In genomic region chr7:135977020-135977741, GRCh38 we compare ENCODE assay signal across 8 cellular contexts. TPM values are rescaled to one million over a fixed set of nuclear protein-coding genes. Genes with fewer than 3 reads are reported as not detected.
DNase-seq lines count a peak whose midpoint lies in the region; ATAC-seq and TF ChIP-seq lines count a peak whose summit lies in the region.

TSS of gene MTPN (minus strand) at chr7:135977359. CDS start at chr7:135977100, 259 bp downstream.

- H3K4me1 ChIP-seq in left lung: peaks cover 12 to 73% of the 10 kb centered on the region in 2 donors

- H3K4me3 ChIP-seq in left lung: peak within 1 kb of the TSS; percentile 92 to 97

- peak; percentile 52 for ATAC-seq in GM19395 (IDR thresholded peaks at IDR 0.05; ENCODE audit: unreplicated experiment)
- ATAC-seq in HG03565 (IDR thresholded peaks at IDR 0.05; ENCODE audit: unreplicated experiment): peak; percentile 46
- peak; percentile 98 for ATAC-seq in left lung

- TF ChIP-seq CTCF in C4-2B (conservative IDR thresholded peaks at IDR 0.05) (no peak), left lung (IDR thresholded peaks at IDR 0.05) (no peak)

- DNase-seq in NCI-H774 (lab: John Stamatoyannopoulos, UW) (peak; percentile 98), dermis blood vessel endothelial cell (peak; percentile 97), left lung (peak; percentile 99 to 100)
- DNase-seq in activated CD4-positive, alpha-beta T cell treated with anti-CD3 and anti-CD28 coated beads, Interleukin-2, amount 50 U/mL, for 4 hours: peak; percentile 95 to 96
- DNase-seq in stimulated activated CD4-positive, alpha-beta T cell treated with anti-CD3 and anti-CD28 coated beads, Interleukin-2, amount 100 ng/mL, for 48 hours: peak; percentile 94 to 96

- no peaks in the 10 kb centered on the region for H3K27me3 ChIP-seq in left lung

- H3K36me3 ChIP-seq in left lung: no peaks in the 10 kb centered on the region

- no peaks in the 10 kb centered on the region for H3K9me3 ChIP-seq in left lung

- H3K27ac ChIP-seq in C4-2B: peak within 1 kb of the TSS; percentile 82
- H3K27ac ChIP-seq in left lung: peak within 1 kb of the TSS; percentile 86 to 94

- intact Hi-C loops in left lung (cut with DNase I): no loop called here

RNA-seq across cellular contexts. Expression of gene MTPN, which starts in this region (rescaled TPM):
- total RNA-seq in dermis blood vessel endothelial cell: 101 and 171 TPM in 2 replicates
- total RNA-seq in left lung: 100 to 1,000 TPM; 117 to 130 TPM

Comparison
In these comparisons a context has a peak if more than half of its experiments do, and no peak if none do; other contexts are left out.
1. Peak in every context shown above with its lines: DNase-seq, ATAC-seq, H3K4me3 ChIP-seq and H3K27ac ChIP-seq.
2. ATAC-seq: peak in every context shown above with its lines; median percentile 98 in left lung; 52 in GM19395; 46 in HG03565.